ENCODE assay signal across 8 cellular contexts in the genomic region with DNA sequence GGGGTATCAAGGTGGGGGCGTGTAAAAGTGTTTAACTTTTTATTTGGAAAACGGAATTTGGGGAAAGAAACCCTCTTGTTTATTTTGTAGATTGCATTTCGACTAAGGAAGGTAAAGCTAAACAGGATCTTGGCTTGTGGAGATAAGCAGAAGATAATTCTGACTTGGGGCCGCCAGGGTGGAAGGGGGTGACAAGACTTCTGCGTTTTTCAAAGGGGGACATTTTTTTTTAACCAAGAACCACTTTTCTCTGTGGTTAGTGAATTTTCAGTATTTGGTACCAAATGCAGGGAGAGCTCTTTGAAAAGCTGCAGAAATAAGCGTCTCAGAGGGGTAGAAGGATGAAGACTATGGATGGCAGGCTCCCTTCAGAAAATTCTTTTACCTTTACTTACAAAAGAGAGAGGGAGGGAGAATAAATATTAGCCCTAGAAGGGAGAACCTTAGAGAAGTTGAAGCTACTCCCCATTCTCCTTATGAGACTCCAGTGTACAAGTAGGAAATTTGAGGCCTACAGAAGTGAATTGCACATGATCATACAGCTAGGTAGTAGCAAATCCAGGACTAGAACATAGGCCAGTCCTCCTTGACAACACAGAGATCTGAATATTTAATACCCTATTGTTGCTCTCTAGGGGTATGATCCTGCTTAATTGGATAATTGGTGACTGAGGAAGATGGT. TPM values are rescaled to one million over a fixed set of nuclear protein-coding genes. Genes with fewer than 3 reads are reported as not detected.
DNase-seq lines count a peak whose midpoint lies in the region; ATAC-seq, FAIRE-seq and TF ChIP-seq lines count a peak whose summit lies in the region.

No MANE protein-coding gene starts in this region.

- no peaks in the 10 kb centered on the region for H3K27me3 Mint-ChIP-seq in T-cell

- POLR2A ChIA-PET in T-cell (lab: Charles Lee): interaction anchor here in 1 of 2 donors (0.5 to 1.0 kb wide), 6 partner anchors 65 to 675 kb away, joined by 3 to 6 read pairs (median 4); a partner anchor contains a TSS

- H3K27me3 ChIP-seq in HAP-1 (ENCODE audit: low read depth): no peaks in the 10 kb centered on the region; the same call in 1 of the 2 replicates
- no peaks in the 10 kb centered on the region for H3K27me3 ChIP-seq in gastroesophageal sphincter

- ATAC-seq in T-cell (replicated peaks in 1 of 4) (peak; percentile 7 to 25 (median 15)), gastroesophageal sphincter (no peak)

- H3K9me3 ChIP-seq in HAP-1: no peaks in the 10 kb centered on the region
- no peaks in the 10 kb centered on the region for H3K9me3 ChIP-seq in gastroesophageal sphincter

- H3K4me3 ChIP-seq in HAP-1: peak overlapping the region; percentile 99
- peak overlapping the region; percentile 76 to 84 for H3K4me3 ChIP-seq in gastroesophageal sphincter
- H3K4me3 ChIP-seq in skin epidermis: peak overlapping the region; percentile 70 to 97 (median 88)

- no peak for TF ChIP-seq POLR2A in gastroesophageal sphincter (IDR thresholded peaks at IDR 0.05)

- H3K27ac Mint-ChIP-seq in T-cell: peak overlapping the region; percentile 91 to 97

- peaks cover 22 to 32% (median 28%) of the 10 kb centered on the region in 3 donors for H3K4me1 Mint-ChIP-seq in T-cell

- in situ Hi-C loops in HAP-1 (cut with MboI; ENCODE audit: low sequenced_read_pairs): no loop called here

- TF ChIP-seq CTCF in gastroesophageal sphincter (IDR thresholded peaks at IDR 0.05): no peak

- 9% methylated on average over 6 of the region's 6 CpGs; no CpG with 5 or more reads in 1 of the 2 donors for WGBS in gastroesophageal sphincter (ENCODE audit: low coverage in 1 of 2), 2 donors

- H3K27ac ChIP-seq in gastroesophageal sphincter (peak overlapping the region; percentile 12 to 84 (median 83)), skin epidermis (peak overlapping the region; percentile 42 to 94 (median 85))

- FAIRE-seq in GM19239 (lab: Jason Lieb, UNC): no peak

- peaks cover 19% of the 10 kb centered on the region for H3K36me3 Mint-ChIP-seq in T-cell

- H3K9me3 Mint-ChIP-seq in T-cell: peaks cover 0 to 3% (median 0%) of the 10 kb centered on the region in 3 donors

- DNase-seq in HAP-1 (ENCODE audit: low spot score in 2 of 2): no peak
- DNase-seq in T-cell: peak in 1 of 34 experiments; percentile 19
- no peak for DNase-seq in SKM-1 (lab: John Stamatoyannopoulos, UW; ENCODE audit: unreplicated experiment)
- no peak for DNase-seq in cerebellum (ENCODE audit: low spot score)
- no peak for DNase-seq in GM19239 (ENCODE audit: insufficient read length, low spot score)
- DNase-seq in DMS114 treated with DMSO at 0.1 percent for 48 hours (lab: John Stamatoyannopoulos, UW; ENCODE audit: unreplicated experiment): no peak

- TF ChIP-seq EP300 in gastroesophageal sphincter (IDR thresholded peaks at IDR 0.05): no peak

- CTCF ChIA-PET in T-cell (lab: Charles Lee): interaction anchor here (0.6 to 2.0 kb wide), 8 partner anchors 22 to 261 kb away, joined by 3 to 7 read pairs (median 4); a partner anchor contains a TSS

- H3K4me3 Mint-ChIP-seq in T-cell: peak overlapping the region; percentile 89 to 93 (median 90)

- H3K4me1 ChIP-seq in HAP-1 (peaks cover 10% of the 10 kb centered on the region), gastroesophageal sphincter (peaks cover 0 to 17% (median 5%) of the 10 kb centered on the region in 3 donors)

- H3K36me3 ChIP-seq in HAP-1 (replicated peaks) (peaks cover 24% of the 10 kb centered on the region), gastroesophageal sphincter (peaks cover 0 to 22% of the 10 kb centered on the region in 2 donors)

RNA-seq across cellular contexts. Expression of a gene that starts 0.8 kb away (rescaled TPM):
- 10 to 100 TPM; 36.5 to 70.1 (median 62.2) TPM for total RNA-seq in T-cell
- 10 to 100 TPM; 24.4 to 65.0 (median 35.0) TPM for total RNA-seq in gastroesophageal sphincter
- total RNA-seq in cerebellum: 25.8 TPM

RNA-seq across cellular contexts. Expression of a gene that starts 5.9 kb away (rescaled TPM):
- total RNA-seq in T-cell (1 to 10 TPM; 1.9 to 3.7 (median 2.3) TPM), gastroesophageal sphincter (100 to 1,000 TPM; 114 to 127 (median 123) TPM), cerebellum (17.6 TPM)

RNA-seq across cellular contexts. Expression of a gene that starts 15.2 kb away (rescaled TPM):
- total RNA-seq in T-cell (1 to 10 TPM in 2 of 5 donors, under 1 TPM in 2, not detected in 1; 0.75 to 1.8 (median 0.98) TPM), gastroesophageal sphincter (10 to 100 TPM in 3 of 4 donors, 1 to 10 TPM in 1; 8.1 to 36.6 (median 23.4) TPM), cerebellum (2.2 TPM)

RNA-seq across cellular contexts. Expression of a gene that starts 41.1 kb away (rescaled TPM):
- total RNA-seq in T-cell (100 to 1,000 TPM in 1 of 5 donors, 10 to 100 TPM in 4; 67.0 to 103 (median 89.9) TPM), gastroesophageal sphincter (100 to 1,000 TPM; 123 to 257 (median 163) TPM), cerebellum (7.8 TPM)

RNA-seq across cellular contexts. Expression of a gene that starts 52.6 kb away (rescaled TPM):
- total RNA-seq in T-cell: 10 to 100 TPM in 1 of 5 donors, 1 to 10 TPM in 4; 4.1 to 10.6 (median 6.2) TPM
- under 1 TPM; 0.20 to 0.93 (median 0.47) TPM for total RNA-seq in gastroesophageal sphincter
- total RNA-seq in cerebellum: 4.0 TPM
